Comparison of ENCODE assay signal across 21 cellular contexts in the genomic region with DNA sequence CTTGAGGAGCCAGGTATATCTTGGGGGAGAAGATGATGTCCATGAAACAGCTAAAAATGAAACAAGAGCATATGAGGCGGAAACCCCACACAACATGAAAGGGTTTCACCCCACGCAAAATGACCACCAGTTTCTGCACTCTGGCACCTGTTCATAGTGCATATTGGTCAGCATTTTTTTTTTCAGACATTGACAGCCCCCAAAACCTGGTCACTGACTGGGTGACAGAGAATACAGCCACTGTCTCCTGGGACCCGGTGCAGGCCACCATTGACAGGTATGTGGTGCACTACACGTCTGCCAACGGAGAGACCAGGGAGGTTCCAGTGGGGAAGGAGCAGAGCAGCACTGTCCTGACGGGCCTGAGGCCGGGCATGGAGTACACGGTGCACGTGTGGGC. TPM values are rescaled to one million over a fixed set of nuclear protein-coding genes. Genes with fewer than 3 reads are reported as not detected.
A peak's percentile ranks its signal among the peaks of the same experiment; 100 is the strongest.
DNase-seq lines count a peak whose midpoint lies in the region; ATAC-seq, FAIRE-seq and TF ChIP-seq lines count a peak whose summit lies in the region.
"Had no signal": no experiment of that assay in that cellular context is flagged by ENCODE, and none has a peak within 500 bp of the region (broad histone marks: within the 10 kb centered on the region; RNA-seq: fewer than 3 reads in every experiment).

No MANE protein-coding gene starts in this region.

- no peak overlapping the region for H3K27ac Mint-ChIP-seq in activated CD8-positive, alpha-beta memory T cell treated with anti-CD3 and anti-CD28 coated beads, Interleukin-2, amount 10 ng/mL, durations not matched to agents 7 days and 5 days
- H3K27ac Mint-ChIP-seq: CD14-positive monocyte had no signal

- SMC1A ChIA-PET in GM12878 (lab: Charles Lee; ENCODE audit: uncharacterized antibody, unreplicated experiment), result interaction anchor here (0.7 kb wide), 1 partner anchor 90 kb away, joined by 4 read pairs; no protein-coding TSS in a partner anchor

- H3K27me3 Mint-ChIP-seq in activated CD8-positive, alpha-beta memory T cell treated with anti-CD3 and anti-CD28 coated beads, Interleukin-2, amount 10 ng/mL, durations not matched to agents 7 days and 5 days, result peaks cover 14% of the 10 kb centered on the region

- no peak overlapping the region for H3K4me3 Mint-ChIP-seq in activated CD8-positive, alpha-beta memory T cell treated with anti-CD3 and anti-CD28 coated beads, Interleukin-2, amount 10 ng/mL, durations not matched to agents 7 days and 5 days
- H3K4me3 Mint-ChIP-seq: CD14-positive monocyte had no signal

- TF ChIP-seq CTCF in GM12878 (IDR thresholded peaks at IDR 0.05 in 2 of 3, conservative IDR thresholded peaks at IDR 0.05 in 1 of 3; ENCODE audit: control insufficient read depth in 2 of 3, extremely low read depth in 1 of 3, insufficient read depth in 1 of 3, low read depth in 3 of 3, low read length in 3 of 3), result no peak
- no peak for TF ChIP-seq CTCF in lower lobe of right lung (IDR thresholded peaks at IDR 0.05)

- H3K79me2 ChIP-seq in GM12878 (ENCODE audit: control insufficient read depth, insufficient read depth, low read length), result no peaks in the 10 kb centered on the region

- no peaks in the 10 kb centered on the region for H3K9me3 Mint-ChIP-seq in activated CD8-positive, alpha-beta memory T cell treated with anti-CD3 and anti-CD28 coated beads, Interleukin-2, amount 10 ng/mL, durations not matched to agents 7 days and 5 days (ENCODE audit: low read depth)

- no peaks in the 10 kb centered on the region; the same call in 2 of the 3 replicates for H3K9me3 ChIP-seq in GM12878 (replicated peaks; ENCODE audit: control insufficient read depth, insufficient read depth, low read length)
- H3K9me3 ChIP-seq in lower lobe of right lung, result peaks cover 4% of the 10 kb centered on the region

- no peak overlapping the region for H3K4me2 ChIP-seq in GM12878 (ENCODE audit: control insufficient read depth, insufficient read depth)

- no peaks in the 10 kb centered on the region for H4K20me1 ChIP-seq in GM12878 (ENCODE audit: control insufficient read depth, insufficient read depth)

- no peaks in the 10 kb centered on the region for H3K27me3 ChIP-seq in GM12878 (replicated peaks in 1 of 2; ENCODE audit: control insufficient read depth in 2 of 2, insufficient read depth in 2 of 2, low read length in 1 of 2)
- no peaks in the 10 kb centered on the region for H3K27me3 ChIP-seq in lower lobe of right lung (ENCODE audit: low read depth)

- ATAC-seq in GM21619 (IDR thresholded peaks at IDR 0.05; ENCODE audit: unreplicated experiment), result peak; percentile 49
- ATAC-seq in HG03045 (IDR thresholded peaks at IDR 0.05; ENCODE audit: unreplicated experiment), result peak; percentile 59
- ATAC-seq in GM12878, result peak; percentile 81
- no peak for ATAC-seq in activated CD8-positive, alpha-beta memory T cell treated with anti-CD3 and anti-CD28 coated beads, Interleukin-2, amount 10 ng/mL, durations not matched to agents 7 days and 5 days
- no peak for ATAC-seq in GM18502 (IDR thresholded peaks at IDR 0.05; ENCODE audit: poor library complexity, unreplicated experiment)
- ATAC-seq in lower lobe of right lung, result no peak
- ATAC-seq: Panc1 had no signal

- no peaks in the 10 kb centered on the region for H3K4me1 Mint-ChIP-seq in activated CD8-positive, alpha-beta memory T cell treated with anti-CD3 and anti-CD28 coated beads, Interleukin-2, amount 10 ng/mL, durations not matched to agents 7 days and 5 days

- FAIRE-seq in GM18507 (lab: Jason Lieb, UNC) (peak; percentile 77), GM12878 (lab: Jason Lieb, UNC) (peak; percentile 73)
- FAIRE-seq: H1 had no signal

- no peaks in the 10 kb centered on the region for H3K36me3 ChIP-seq in GM12878 (ENCODE audit: control insufficient read depth in 2 of 2, insufficient read depth in 2 of 2, low read length in 1 of 2)
- no peaks in the 10 kb centered on the region for H3K36me3 ChIP-seq in lower lobe of right lung

- TF ChIP-seq RAD21 in GM12878 (IDR thresholded peaks at IDR 0.05; ENCODE audit: insufficient read depth, low read depth, low read length), result no peak

- CTCF ChIA-PET in GM12878 (lab: Yijun Ruan, JAX), result interaction anchor here (1.5 kb wide), 1 partner anchor 89 kb away, joined by 8 read pairs; no protein-coding TSS in a partner anchor
- CTCF ChIA-PET in activated CD8-positive, alpha-beta memory T cell treated with anti-CD3 and anti-CD28 coated beads, Interleukin-2, amount 10 ng/mL, durations not matched to agents 7 days and 5 days (lab: Charles Lee), result no interaction called here

- POLR2A ChIA-PET in GM12878 (lab: Charles Lee), result no interaction called here

- H3K27ac ChIP-seq in GM12878 (ENCODE audit: control insufficient read depth, insufficient read depth), result no peak overlapping the region
- no peak overlapping the region for H3K27ac ChIP-seq in lower lobe of right lung

- intact Hi-C loops in GM12878 (cut with micrococcal nuclease; ENCODE audit: unreplicated experiment) (no loop called here), lower lobe of right lung (cut with DNase I) (no loop called here)

- H3K36me3 Mint-ChIP-seq in activated CD8-positive, alpha-beta memory T cell treated with anti-CD3 and anti-CD28 coated beads, Interleukin-2, amount 10 ng/mL, durations not matched to agents 7 days and 5 days, result peaks cover 2% of the 10 kb centered on the region
- H3K36me3 Mint-ChIP-seq: CD14-positive monocyte had no signal

- no peak for TF ChIP-seq EP300 in GM12878 (IDR thresholded peaks at IDR 0.05; ENCODE audit: borderline replicate concordance in 1 of 2, control insufficient read depth in 1 of 2, low read depth in 2 of 2, low read length in 2 of 2)

- no peak for TF ChIP-seq POLR2A in GM12878 (IDR thresholded peaks at IDR 0.05; ENCODE audit: low read depth, low read length)

- 34% methylated on average over 9 of the region's 9 CpGs for WGBS in GM12878 (ENCODE audit: insufficient coverage, insufficient replicate concordance, low lambda C conversion rate, missing lambda C conversion rate)

- RAD21 ChIA-PET in GM12878 (lab: Charles Lee; ENCODE audit: unreplicated experiment), result no interaction called here

- in situ Hi-C loops in GM12878 (cut with MboI), result no loop called here

- no peak for DNase-seq in GM18507 (ENCODE audit: extremely low spot score, insufficient read length, low read depth)
- DNase-seq in GM12878 (ENCODE audit: low read depth, low spot score), result no peak
- DNase-seq in activated CD8-positive, alpha-beta memory T cell treated with anti-CD3 and anti-CD28 coated beads, Interleukin-2, amount 10 ng/mL, durations not matched to agents 7 days and 5 days, result no peak
- DNase-seq in epidermal melanocyte (ENCODE audit: insufficient read length, low spot score), result no peak
- no peak for DNase-seq in lower lobe of right lung
- DNase-seq: DMS79, Kasumi-1, NCI-H1930, NCI-H2171, NCI-H446 treated with DMSO at 0.1 percent for 48 hours, NCI-H774, SHP77, T-helper 2 cell had no signal

- no peaks in the 10 kb centered on the region; the same call in 1 of the 2 replicates for H3K4me1 ChIP-seq in GM12878 (ENCODE audit: control insufficient read depth, insufficient read depth, low read length)
- H3K4me1 ChIP-seq in lower lobe of right lung, result no peaks in the 10 kb centered on the region

- no peak overlapping the region for H3K4me3 ChIP-seq in GM12878
- no peak overlapping the region for H3K4me3 ChIP-seq in lower lobe of right lung

- BruUV-seq in GM12878 (replicated peaks; lab: Mats Ljungman, UMichigan), result no TSS peak

- no peak overlapping the region for H2AFZ ChIP-seq in GM12878 (ENCODE audit: control insufficient read depth, low read depth, low read length)

- no peak overlapping the region for H3K9ac ChIP-seq in GM12878 (ENCODE audit: control insufficient read depth, insufficient read depth, low read length)

TF ChIP-seq in GM12878, 131 proteins besides CTCF, POLR2A, EP300 and RAD21 (continues in another document):
- TF ChIP-seq RUNX3 (IDR thresholded peaks at IDR 0.05; ENCODE audit: low read length) (peak; percentile 60), TCF7 (IDR thresholded peaks at IDR 0.05; ENCODE audit: borderline replicate concordance) (0 out of 2 replicates have a peak, but pooled peaks have one; percentile 49)

RNA-seq across cellular contexts. Expression of a gene that starts 50.7 kb away (rescaled TPM):
- total RNA-seq in GM12878 (2013; cell fraction: nucleolus; rRNA removed), result 0.10 and 0.13 TPM in 2 replicates
- total RNA-seq in GM12878 (2014; rRNA removed) (0.11 and 0.17 TPM in 2 replicates), GM12878 (2014; rRNA removed; fragmentation: Illumina TruSeq; extraction: Trizol) (0.09 TPM in 2 replicates), GM12878 (2021) (0.10 TPM in 1 of 2 replicates, not detected in the other), lower lobe of right lung (0.18 TPM)
- polyA plus RNA-seq in GM12878 (2011; ENCODE audit: low read depth), result 0.08 TPM
- polyA plus RNA-seq in GM12878 (2011; rRNA removed) (0.14 and 0.16 TPM in 2 replicates), GM12878 (2014; fragmentation: Illumina TruSeq; extraction: Trizol) (0.13 TPM in 1 of 2 replicates, not detected in the other), GM12878 (2014; fragmentation: Nextera tagmentation; extraction: Ambion mirVana) (under 1 TPM; 0.05 to 0.09 TPM), GM12878 (2014; rRNA removed) (0.06 and 0.08 TPM in 2 replicates), GM12878 (2016; fragmentation: Nextera tagmentation; extraction: Ambion mirVana) (under 1 TPM; 0.12 to 0.15 TPM)
- 0.09 and 0.17 TPM in 2 replicates for polyA plus RNA-seq in GM12878 (2011; cell fraction: cytosol; rRNA removed)
- polyA plus RNA-seq in GM12878 (2011; cell fraction: nucleus; rRNA removed), result 0.03 TPM in 1 of 2 replicates, not detected in the other
- 0.18 and 0.22 TPM in 2 replicates for polyA plus RNA-seq in GM12878 (2012)
- 0.05 and 0.07 TPM in 2 replicates for polyA minus RNA-seq in GM12878 (2011; rRNA and poly(A)+ RNA removed)
- polyA minus RNA-seq in GM12878 (2011; cell fraction: cytosol; rRNA and poly(A)+ RNA removed), result not detected in 2 replicates
- not detected in 2 replicates for polyA minus RNA-seq in GM12878 (2011; cell fraction: nucleus; rRNA and poly(A)+ RNA removed)
- total RNA-seq in activated CD8-positive, alpha-beta memory T cell treated with anti-CD3 and anti-CD28 coated beads, Interleukin-2, amount 10 ng/mL, durations not matched to agents 7 days and 5 days, result not detected
- total RNA-seq: A673, G401 had no signal
- polyA plus RNA-seq: CD14-positive monocyte had no signal

Comparison
In these comparisons a context has a peak if more than half of its experiments do, and no peak if none do; other contexts are left out.
1. ATAC-seq: peak in GM21619 (single experiment), HG03045 (single experiment) and GM12878 (single experiment); none in activated CD8-positive, alpha-beta memory T cell treated with anti-CD3 and anti-CD28 coated beads, Interleukin-2, amount 10 ng/mL, durations not matched to agents 7 days and 5 days (single experiment), GM18502 (single experiment) and lower lobe of right lung (0 of 2).